Comparison of ENCODE assay signal across 10 cellular contexts in the genomic region with DNA sequence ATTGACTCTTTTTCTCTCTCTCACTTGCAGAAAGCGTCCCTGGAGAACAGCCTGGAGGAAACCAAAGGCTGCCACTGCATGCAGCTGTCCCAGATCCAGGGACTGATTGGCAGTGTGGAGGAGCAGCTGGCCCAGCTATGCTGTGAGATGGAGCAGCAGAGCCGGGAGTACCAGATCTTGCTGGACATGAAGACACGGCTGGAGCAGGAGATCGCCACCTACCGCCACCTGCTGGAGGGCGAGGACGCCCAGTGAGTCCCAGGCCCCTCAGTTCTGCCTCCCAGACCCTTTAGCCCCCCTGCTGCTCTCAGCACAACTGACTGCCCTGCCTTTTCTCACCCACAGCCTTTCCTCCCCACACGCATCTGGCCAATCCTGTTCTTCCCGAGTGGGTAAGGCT. TPM values are rescaled to one million over a fixed set of nuclear protein-coding genes. Genes with fewer than 3 reads are reported as not detected.
DNase-seq lines count a peak whose midpoint lies in the region; TF ChIP-seq lines count a peak whose summit lies in the region.
"Not testable (repeated sequence)": the region's sequence is repeated elsewhere in the genome, so short reads cannot be mapped to it uniquely, and the experiment has no call there.
"Had no signal": no experiment of that assay in that cellular context is flagged by ENCODE, and none has a peak within 500 bp of the region (broad histone marks: within the 10 kb centered on the region; RNA-seq: fewer than 3 reads in every experiment).

No MANE protein-coding gene starts in this region.

- WGBS in endodermal cell (ENCODE audit: insufficient coverage in 1 of 2, insufficient read length in 1 of 2), 2 experiments, result no CpG with 5 or more reads among the region's 9 CpGs
- WGBS in liver, result 1% methylated on average over 6 of the region's 9 CpGs

- not testable (repeated sequence) for H3K27ac Mint-ChIP-seq in endodermal cell

- not testable (repeated sequence) for H3K27me3 ChIP-seq in BE2C; MG63; endodermal cell (ENCODE audit: control insufficient read depth, insufficient read depth, low read length, poor library complexity, severe bottlenecking); liver (ENCODE audit: control insufficient read depth in 4 of 4, insufficient read depth in 4 of 4, low read length in 3 of 4)

- not testable (repeated sequence) for H3K27ac ChIP-seq in endodermal cell (ENCODE audit: low read depth, low read length); liver (ENCODE audit: low read depth in 1 of 2, low read length in 2 of 2)

- H3K4me1 ChIP-seq in BE2C; endodermal cell (ENCODE audit: control insufficient read depth, insufficient read depth, low read length); liver (ENCODE audit: control insufficient read depth in 4 of 4, insufficient read depth in 4 of 4, low read length in 3 of 4): not testable (repeated sequence)

- H3K27me3 Mint-ChIP-seq in endodermal cell (ENCODE audit: insufficient read depth), result not testable (repeated sequence)

- H3K4me3 ChIP-seq in BE2C (ENCODE audit: low read depth, low read length); MG63; endodermal cell (ENCODE audit: low read length); liver (ENCODE audit: low read depth in 1 of 3, low read length in 3 of 3): not testable (repeated sequence)

- DNase-seq in BE2C, result peak; percentile 74
- peak; percentile 34 for DNase-seq in MG63
- peak; percentile 12 to 31 for DNase-seq in activated CD4-positive, alpha-beta T cell treated with anti-CD3 and anti-CD28 coated beads, Interleukin-2, amount 50 U/mL, for 4 hours
- peak; percentile 4 for DNase-seq in activated effector memory CD4-positive, alpha-beta T cell treated with Interleukin-2 at 50 U/mL for 16 hours
- DNase-seq in endodermal cell, result not testable (repeated sequence)
- peak; percentile 39 for DNase-seq in stimulated activated CD4-positive, alpha-beta T cell treated with anti-CD3 and anti-CD28 coated beads, Interleukin-12 subunit alpha, Interleukin-12 subunit beta, amount 100 ng/mL, for 4 hours
- DNase-seq in stimulated activated CD8-positive, alpha-beta memory T cell treated with anti-CD3 and anti-CD28 coated beads, Interleukin-4, amount 100 ng/mL, for 48 hours, result peak; percentile 57

- not testable (repeated sequence) for H3K9ac ChIP-seq in endodermal cell (ENCODE audit: extremely low read depth, low read length, poor library complexity, severe bottlenecking); liver (ENCODE audit: low read depth in 1 of 2, low read length in 2 of 2)

- not testable (repeated sequence) for H3K9me3 Mint-ChIP-seq in endodermal cell

- peak; percentile 15; the same call in 1 of the 2 replicates for TF ChIP-seq CTCF in BE2C (IDR thresholded peaks at IDR 0.05; ENCODE audit: low read depth, low read length)
- peak; percentile 52 for TF ChIP-seq CTCF in endodermal cell (conservative IDR thresholded peaks at IDR 0.05)
- peak; percentile 17 for TF ChIP-seq CTCF in liver (IDR thresholded peaks at IDR 0.05; ENCODE audit: low read depth, low read length, missing input control)

- H3K36me3 Mint-ChIP-seq in endodermal cell (ENCODE audit: low read depth), result not testable (repeated sequence)

- H3K36me3 ChIP-seq in BE2C; MG63; endodermal cell (ENCODE audit: control insufficient read depth, insufficient read depth, low read length); liver (ENCODE audit: control insufficient read depth in 4 of 4, insufficient read depth in 3 of 4, low read depth in 1 of 4, low read length in 3 of 4): not testable (repeated sequence)

- not testable (repeated sequence) for H3K4me1 Mint-ChIP-seq in endodermal cell

- H3K4me3 Mint-ChIP-seq in endodermal cell, result not testable (repeated sequence)

- TF ChIP-seq RAD21 in liver (IDR thresholded peaks at IDR 0.05), result peak; percentile 25 to 41

- not testable (repeated sequence) for H3K9me3 ChIP-seq in BE2C; MG63; endodermal cell (ENCODE audit: control insufficient read depth, low read length); liver (ENCODE audit: control insufficient read depth in 4 of 4, low read length in 3 of 4)

RNA-seq across cellular contexts. Expression of gene LGALS9C, which starts 34.5 kb away (rescaled TPM):
- not detected for polyA plus RNA-seq in BE2C (2012; ENCODE audit: insufficient read depth, insufficient read length, low read depth)
- total RNA-seq in MG63 (2014; rRNA removed; shearing (Covaris generic); ENCODE audit: low replicate concordance), result not detected in 2 replicates
- total RNA-seq in endodermal cell (not detected), liver (under 1 TPM in 1 of 2 donors, not detected in 1; 0.25 TPM)
- not detected for polyA plus RNA-seq in endodermal cell (2013, experiment 1 of 2)
- polyA plus RNA-seq in endodermal cell (2013, experiment 2 of 2), result not detected
- under 1 TPM; 0.18 to 0.24 TPM for polyA plus RNA-seq in liver
- total RNA-seq: HT1080, uterus had no signal
